8 cellular contexts compared by ENCODE assay signal in the genomic region with DNA sequence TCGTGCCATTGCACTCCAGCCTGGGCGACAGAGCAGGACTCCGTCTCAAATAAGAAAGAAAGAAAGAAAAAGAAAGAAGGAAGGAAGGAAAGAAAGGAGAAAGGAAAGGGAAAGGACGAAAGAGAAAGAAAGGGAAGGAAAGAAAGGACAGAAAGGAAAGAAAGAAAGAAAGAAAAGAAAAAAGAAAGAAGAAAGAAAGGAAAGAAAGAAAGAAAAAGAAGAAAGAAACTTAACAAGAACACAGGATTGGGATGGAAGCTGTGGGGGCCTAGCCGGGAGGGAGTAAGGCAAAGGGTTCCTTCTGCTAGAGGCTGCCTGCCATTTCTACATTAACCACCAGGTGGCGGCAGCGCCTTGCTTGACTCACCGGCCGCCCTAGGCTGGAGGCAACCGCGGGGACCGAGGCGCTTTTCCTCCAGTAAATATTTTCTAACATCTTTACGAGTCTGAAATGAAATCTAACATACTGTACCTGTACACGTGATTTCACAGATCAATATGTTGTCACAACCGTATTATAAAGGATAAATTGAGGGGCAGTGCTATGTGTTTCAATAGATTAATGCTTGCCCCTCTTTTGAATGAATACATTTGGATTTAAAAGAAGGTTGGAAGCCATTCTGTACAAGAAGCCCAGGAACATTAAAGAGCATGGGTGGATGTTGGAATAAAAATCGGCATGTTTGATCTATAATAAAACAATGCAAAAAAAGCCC. TPM values are rescaled to one million over a fixed set of nuclear protein-coding genes. Genes with fewer than 3 reads are reported as not detected.
A peak's percentile ranks its signal among the peaks of the same experiment; 100 is the strongest.
DNase-seq lines count a peak whose midpoint lies in the region; ATAC-seq and TF ChIP-seq lines count a peak whose summit lies in the region.

No MANE protein-coding gene starts in this region.

- no peaks in the 10 kb centered on the region for H3K27me3 ChIP-seq in esophagus squamous epithelium

- H3K27me3 Mint-ChIP-seq in activated T-helper 1 cell treated with anti-CD3 and anti-CD28 coated beads, Interleukin-12 subunit alpha, Interleukin-12 subunit beta, Interleukin-2, Interleukin-4 antibody, amounts not matched to agents 30 ng/mL and 10 ng/mL and 1 ng/mL, durations not matched to agents 14 hours and 24 hours and 36 hours (ENCODE audit: insufficient read depth): peaks cover 1% of the 10 kb centered on the region
- peaks cover 4 to 10% of the 10 kb centered on the region in 2 donors for H3K27me3 Mint-ChIP-seq in natural killer cell treated with Interleukin-12 subunit alpha and Interleukin-12 subunit beta and Interleukin-15 and Interleukin-18, amount 100 ng/mL, for 72 hours

- no peak overlapping the region for H3K27ac Mint-ChIP-seq in activated T-helper 1 cell treated with anti-CD3 and anti-CD28 coated beads, Interleukin-12 subunit alpha, Interleukin-12 subunit beta, Interleukin-2, Interleukin-4 antibody, amounts not matched to agents 30 ng/mL and 10 ng/mL and 1 ng/mL, durations not matched to agents 14 hours and 24 hours and 36 hours
- H3K27ac Mint-ChIP-seq in natural killer cell treated with Interleukin-12 subunit alpha and Interleukin-12 subunit beta and Interleukin-15 and Interleukin-18, amount 100 ng/mL, for 72 hours: peak overlapping the region in 1 of 2 donors; percentile 32

- H3K36me3 Mint-ChIP-seq in activated T-helper 1 cell treated with anti-CD3 and anti-CD28 coated beads, Interleukin-12 subunit alpha, Interleukin-12 subunit beta, Interleukin-2, Interleukin-4 antibody, amounts not matched to agents 30 ng/mL and 10 ng/mL and 1 ng/mL, durations not matched to agents 14 hours and 24 hours and 36 hours (ENCODE audit: low read depth): peaks cover 5% of the 10 kb centered on the region
- H3K36me3 Mint-ChIP-seq in natural killer cell treated with Interleukin-12 subunit alpha and Interleukin-12 subunit beta and Interleukin-15 and Interleukin-18, amount 100 ng/mL, for 72 hours: no peaks in the 10 kb centered on the region

- H3K9me3 Mint-ChIP-seq in activated T-helper 1 cell treated with anti-CD3 and anti-CD28 coated beads, Interleukin-12 subunit alpha, Interleukin-12 subunit beta, Interleukin-2, Interleukin-4 antibody, amounts not matched to agents 30 ng/mL and 10 ng/mL and 1 ng/mL, durations not matched to agents 14 hours and 24 hours and 36 hours: no peaks in the 10 kb centered on the region
- H3K9me3 Mint-ChIP-seq in natural killer cell treated with Interleukin-12 subunit alpha and Interleukin-12 subunit beta and Interleukin-15 and Interleukin-18, amount 100 ng/mL, for 72 hours: no peaks in the 10 kb centered on the region

- H3K36me3 ChIP-seq in esophagus squamous epithelium: peaks cover 0 to 28% (median 18%) of the 10 kb centered on the region in 3 donors

- peak overlapping the region in 1 of 4 donors; percentile 31 for H3K4me3 ChIP-seq in esophagus squamous epithelium

- WGBS in esophagus squamous epithelium, 2 donors: 9 to 10% methylated on average over 17 of the region's 17 CpGs

- CTCF ChIA-PET in RWPE1 (lab: Yijun Ruan, JAX): interaction anchor here (0.6 to 2.1 kb wide), 12 partner anchors 14 to 201 kb away, joined by 3 to 6 read pairs (median 4); no protein-coding TSS in a partner anchor

- no peak for TF ChIP-seq POLR2A in esophagus squamous epithelium (IDR thresholded peaks at IDR 0.05)

- H3K9me3 ChIP-seq in esophagus squamous epithelium: no peaks in the 10 kb centered on the region

- H3K4me1 Mint-ChIP-seq in activated T-helper 1 cell treated with anti-CD3 and anti-CD28 coated beads, Interleukin-12 subunit alpha, Interleukin-12 subunit beta, Interleukin-2, Interleukin-4 antibody, amounts not matched to agents 30 ng/mL and 10 ng/mL and 1 ng/mL, durations not matched to agents 14 hours and 24 hours and 36 hours (ENCODE audit: low read depth): peaks cover 14% of the 10 kb centered on the region
- peaks cover 10 to 13% of the 10 kb centered on the region in 2 donors for H3K4me1 Mint-ChIP-seq in natural killer cell treated with Interleukin-12 subunit alpha and Interleukin-12 subunit beta and Interleukin-15 and Interleukin-18, amount 100 ng/mL, for 72 hours (ENCODE audit: low read depth in 2 of 2)

- peaks cover 9 to 60% (median 24%) of the 10 kb centered on the region in 3 donors for H3K4me1 ChIP-seq in esophagus squamous epithelium

- H3K27ac ChIP-seq in RWPE1 (peak overlapping the region; percentile 65), esophagus squamous epithelium (peak overlapping the region in 2 of 4 donors; percentile 1 to 28)

- H3K4me3 Mint-ChIP-seq in activated T-helper 1 cell treated with anti-CD3 and anti-CD28 coated beads, Interleukin-12 subunit alpha, Interleukin-12 subunit beta, Interleukin-2, Interleukin-4 antibody, amounts not matched to agents 30 ng/mL and 10 ng/mL and 1 ng/mL, durations not matched to agents 14 hours and 24 hours and 36 hours: peak overlapping the region; percentile 52
- H3K4me3 Mint-ChIP-seq in natural killer cell treated with Interleukin-12 subunit alpha and Interleukin-12 subunit beta and Interleukin-15 and Interleukin-18, amount 100 ng/mL, for 72 hours: peak overlapping the region; percentile 36

- TF ChIP-seq CTCF in RWPE1 (conservative IDR thresholded peaks at IDR 0.05; ENCODE audit: low read depth): peak; percentile 97
- TF ChIP-seq CTCF in esophagus squamous epithelium (IDR thresholded peaks at IDR 0.05): peak; percentile 98 to 100 (median 99)

- DNase-seq in EH (ENCODE audit: low read depth): peak; percentile 83
- DNase-seq in LHCN-M2 (ENCODE audit: low read depth): peak; percentile 74
- DNase-seq in RWPE1 (ENCODE audit: low spot score): peak; percentile 86
- peak; percentile 76 for DNase-seq in activated T-helper 1 cell treated with anti-CD3 and anti-CD28 coated beads, Interleukin-12 subunit alpha, Interleukin-12 subunit beta, Interleukin-2, Interleukin-4 antibody, amounts not matched to agents 30 ng/mL and 10 ng/mL and 1 ng/mL, durations not matched to agents 14 hours and 24 hours and 36 hours (ENCODE audit: low spot score)
- no peak for DNase-seq in esophagus squamous epithelium (lab: John Stamatoyannopoulos, UW)
- peak; percentile 90 for DNase-seq in natural killer cell treated with Interleukin-12 subunit alpha and Interleukin-12 subunit beta and Interleukin-15 and Interleukin-18, amount 100 ng/mL, for 72 hours (ENCODE audit: low spot score)
- peak; percentile 68 to 89 (median 82) for DNase-seq in stimulated activated naive CD4-positive, alpha-beta T cell (lab: John Stamatoyannopoulos, UW)

- ATAC-seq in natural killer cell treated with Interleukin-12 subunit alpha and Interleukin-12 subunit beta and Interleukin-15 and Interleukin-18, amount 100 ng/mL, for 72 hours: peak; percentile 66 to 72
- ATAC-seq in GM21619 (IDR thresholded peaks at IDR 0.05; ENCODE audit: unreplicated experiment): no peak

- intact Hi-C loops in activated T-helper 1 cell treated with anti-CD3 and anti-CD28 coated beads, Interleukin-12 subunit alpha, Interleukin-12 subunit beta, Interleukin-2, Interleukin-4 antibody, amounts not matched to agents 30 ng/mL and 10 ng/mL and 1 ng/mL, durations not matched to agents 14 hours and 24 hours and 36 hours (cut with micrococcal nuclease): loop anchor here (1.0 to 5.0 kb wide), 8 partner anchors 32 to 264 kb away; a partner anchor contains a TSS
- intact Hi-C loops in esophagus squamous epithelium (cut with DNase I): loop anchor here (10.0 kb wide), 1 partner anchor 164 kb away; no protein-coding TSS in a partner anchor

- POLR2A ChIA-PET in RWPE1 (lab: Yijun Ruan, JAX; ENCODE audit: low non-redundant PET): no interaction called here

RNA-seq across cellular contexts. Expression of a gene that starts 6.1 kb away (rescaled TPM):
- total RNA-seq in LHCN-M2 (2014; rRNA removed): not detected in 2 replicates
- polyA plus RNA-seq in LHCN-M2 (2012): 0.19 TPM
- total RNA-seq in activated T-helper 1 cell treated with anti-CD3 and anti-CD28 coated beads, Interleukin-12 subunit alpha, Interleukin-12 subunit beta, Interleukin-2, Interleukin-4 antibody, amounts not matched to agents 30 ng/mL and 10 ng/mL and 1 ng/mL, durations not matched to agents 14 hours and 24 hours and 36 hours: 0.44 and 0.56 TPM in 2 replicates
- 1 to 10 TPM in 1 of 4 donors, under 1 TPM in 2, not detected in 1; 0.38 to 1.7 (median 0.47) TPM for total RNA-seq in esophagus squamous epithelium
- not detected for total RNA-seq in natural killer cell treated with Interleukin-12 subunit alpha and Interleukin-12 subunit beta and Interleukin-15 and Interleukin-18, amount 100 ng/mL, for 72 hours

RNA-seq across cellular contexts. Expression of a gene that starts 49.5 kb away (rescaled TPM):
- total RNA-seq in LHCN-M2 (2014; rRNA removed): 24.2 and 29.6 TPM in 2 replicates
- polyA plus RNA-seq in LHCN-M2 (2012): 38.8 TPM
- 19.3 and 19.9 TPM in 2 replicates for total RNA-seq in activated T-helper 1 cell treated with anti-CD3 and anti-CD28 coated beads, Interleukin-12 subunit alpha, Interleukin-12 subunit beta, Interleukin-2, Interleukin-4 antibody, amounts not matched to agents 30 ng/mL and 10 ng/mL and 1 ng/mL, durations not matched to agents 14 hours and 24 hours and 36 hours
- total RNA-seq in esophagus squamous epithelium: 10 to 100 TPM in 2 of 4 donors, 1 to 10 TPM in 2; 6.7 to 14.2 (median 10.8) TPM
- total RNA-seq in natural killer cell treated with Interleukin-12 subunit alpha and Interleukin-12 subunit beta and Interleukin-15 and Interleukin-18, amount 100 ng/mL, for 72 hours: 10 to 100 TPM; 26.4 to 37.8 TPM

RNA-seq across cellular contexts. Expression of a gene that starts 59.2 kb away (rescaled TPM):
- 264 and 349 TPM in 2 replicates for total RNA-seq in LHCN-M2 (2014; rRNA removed)
- polyA plus RNA-seq in LHCN-M2 (2012): 54.4 TPM
- total RNA-seq in activated T-helper 1 cell treated with anti-CD3 and anti-CD28 coated beads, Interleukin-12 subunit alpha, Interleukin-12 subunit beta, Interleukin-2, Interleukin-4 antibody, amounts not matched to agents 30 ng/mL and 10 ng/mL and 1 ng/mL, durations not matched to agents 14 hours and 24 hours and 36 hours: 161 and 174 TPM in 2 replicates
- 10 to 100 TPM; 24.9 to 87.1 (median 50.6) TPM for total RNA-seq in esophagus squamous epithelium
- 100 to 1,000 TPM in 1 of 2 donors, 10 to 100 TPM in 1; 96.7 to 116 TPM for total RNA-seq in natural killer cell treated with Interleukin-12 subunit alpha and Interleukin-12 subunit beta and Interleukin-15 and Interleukin-18, amount 100 ng/mL, for 72 hours
